Comparison of ENCODE assay signal across 8 cellular contexts in the genomic region with DNA sequence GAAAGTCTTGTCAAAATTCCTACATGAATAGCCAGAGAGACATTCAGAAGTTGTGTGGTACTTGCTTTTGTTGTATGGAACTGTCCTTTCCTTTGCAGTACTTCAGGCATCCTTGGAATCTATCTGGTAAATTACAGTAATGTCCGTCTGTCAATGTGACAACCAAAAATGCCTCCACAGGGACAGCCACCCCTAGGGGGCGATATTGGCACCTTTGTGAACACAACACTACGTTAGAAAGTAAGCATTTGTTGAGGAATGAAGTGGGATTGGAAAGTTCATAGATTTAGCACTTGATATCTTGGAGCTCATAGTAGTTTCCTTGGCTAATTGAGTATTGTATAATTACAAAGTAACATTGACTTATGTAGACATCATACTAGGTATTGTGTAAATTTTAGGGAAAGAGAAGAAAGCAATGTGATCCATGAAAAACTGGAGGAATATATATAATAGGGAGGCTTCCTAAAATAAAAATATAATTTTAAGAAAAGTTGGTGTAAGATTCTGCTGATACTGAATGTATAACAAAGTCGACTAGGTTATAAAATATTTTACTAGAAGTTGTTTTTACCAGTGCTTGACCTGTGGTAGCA. TPM values are rescaled to one million over a fixed set of nuclear protein-coding genes. Genes with fewer than 3 reads are reported as not detected.
DNase-seq lines count a peak whose midpoint lies in the region; ATAC-seq lines count a peak whose summit lies in the region.

No MANE protein-coding gene starts in this region.

- peak; percentile 15 for DNase-seq in NCI-H1694 (lab: John Stamatoyannopoulos, UW)
- DNase-seq in NCI-H1694 treated with DMSO at 0.1 percent for 48 hours (lab: John Stamatoyannopoulos, UW) = no peak
- DNase-seq in NCI-H69 (lab: John Stamatoyannopoulos, UW) = peak; percentile 80
- peak; percentile 44 for DNase-seq in activated T-cell treated with anti-CD3 and anti-CD28 coated beads for 24 hours (ENCODE audit: low read depth)
- peak; percentile 56 for DNase-seq in foreskin melanocyte
- DNase-seq in renal cortical epithelial cell (ENCODE audit: low read depth) = peak; percentile 52

- ATAC-seq in GM21723 (IDR thresholded peaks at IDR 0.05; ENCODE audit: unreplicated experiment) (peak; percentile 80), HG02973 (IDR thresholded peaks at IDR 0.05; ENCODE audit: unreplicated experiment) (no peak)

RNA-seq across cellular contexts. Expression of a gene that starts 32.7 kb away (rescaled TPM):
- total RNA-seq in renal cortical epithelial cell = 3.5 and 4.3 TPM in 2 replicates
